Comparison of ENCODE assay signal across 8 cellular contexts in genomic region chr10:124626759-124627380, GRCh38.
DNase-seq lines count a peak whose midpoint lies in the region; ATAC-seq and TF ChIP-seq lines count a peak whose summit lies in the region.

No MANE protein-coding gene starts in this region.

- WGBS in stomach, 5 donors = 30 to 66% (median 40%) methylated on average over 9 to 13 of the region's 13 CpGs

- intact Hi-C loops in stomach (cut with DNase I; ENCODE audit: low total_unique reads) = no loop called here

- H3K4me1 ChIP-seq in stomach = peaks cover 46 to 68% (median 64%) of the 10 kb centered on the region in 4 donors

- H3K36me3 Mint-ChIP-seq in T-cell = peaks cover 9% of the 10 kb centered on the region

- ATAC-seq in GM18867 (IDR thresholded peaks at IDR 0.05; ENCODE audit: unreplicated experiment) (peak; percentile 70), HG02642 (IDR thresholded peaks at IDR 0.05; ENCODE audit: poor library complexity, unreplicated experiment) (peak; percentile 80), T-cell (replicated peaks in 1 of 4) (peak; percentile 86 to 89 (median 88))

- TF ChIP-seq POLR2A in stomach (IDR thresholded peaks at IDR 0.05) = no peak

- no peaks in the 10 kb centered on the region for H3K27me3 Mint-ChIP-seq in T-cell

- H3K9me3 ChIP-seq in stomach = no peaks in the 10 kb centered on the region

- H3K9me3 Mint-ChIP-seq in T-cell = no peaks in the 10 kb centered on the region

- no peak for TF ChIP-seq EP300 in stomach (IDR thresholded peaks at IDR 0.05)

- H3K27ac ChIP-seq in epithelial cell of prostate (peak overlapping the region; percentile 15), stomach (peak overlapping the region; percentile 32 to 67 (median 51))

- H3K4me1 Mint-ChIP-seq in T-cell = peaks cover 51 to 75% (median 57%) of the 10 kb centered on the region in 3 donors

- no peaks in the 10 kb centered on the region for H3K27me3 ChIP-seq in stomach

- H3K4me3 ChIP-seq in stomach = no peak overlapping the region

- peak overlapping the region; percentile 91 for H3K27ac Mint-ChIP-seq in T-cell

- POLR2A ChIA-PET in T-cell (lab: Charles Lee) = no interaction called here

- DNase-seq in T-cell = peak in 21 of 34 experiments; percentile 25 to 63 (median 36)
- DNase-seq in epithelial cell of prostate (ENCODE audit: low read depth, low spot score) = no peak
- DNase-seq in stomach = peak; percentile 69
- no peak for DNase-seq in dedifferentiated amniotic fluid mesenchymal stem cell (ENCODE audit: extremely low spot score)
- DNase-seq in EL = no peak
- DNase-seq in kidney glomerular epithelial cell (lab: John Stamatoyannopoulos, UW) = no peak

- H3K4me3 Mint-ChIP-seq in T-cell = peak overlapping the region; percentile 17 to 59 (median 31)

- CTCF ChIA-PET in T-cell (lab: Charles Lee) = interaction anchor here (0.9 to 2.5 kb wide), 3 partner anchors 91 to 120 kb away, joined by 3 to 15 read pairs (median 3); no protein-coding TSS in a partner anchor

- H3K36me3 ChIP-seq in stomach = peaks cover 11 to 18% (median 17%) of the 10 kb centered on the region in 4 donors

- TF ChIP-seq CTCF in stomach (IDR thresholded peaks at IDR 0.05) = no peak

Comparison
In these comparisons a context has a peak if more than half of its experiments do, and no peak if none do; other contexts are left out.
1. DNase-seq: peak in T-cell (21 of 34) and stomach (single experiment); none in epithelial cell of prostate (single experiment), dedifferentiated amniotic fluid mesenchymal stem cell (single experiment), EL (single experiment) and kidney glomerular epithelial cell (single experiment).
2. Peak in every context shown above with its lines, with median percentiles within 50 percentile points of each other: ATAC-seq.